In the genomic region with DNA sequence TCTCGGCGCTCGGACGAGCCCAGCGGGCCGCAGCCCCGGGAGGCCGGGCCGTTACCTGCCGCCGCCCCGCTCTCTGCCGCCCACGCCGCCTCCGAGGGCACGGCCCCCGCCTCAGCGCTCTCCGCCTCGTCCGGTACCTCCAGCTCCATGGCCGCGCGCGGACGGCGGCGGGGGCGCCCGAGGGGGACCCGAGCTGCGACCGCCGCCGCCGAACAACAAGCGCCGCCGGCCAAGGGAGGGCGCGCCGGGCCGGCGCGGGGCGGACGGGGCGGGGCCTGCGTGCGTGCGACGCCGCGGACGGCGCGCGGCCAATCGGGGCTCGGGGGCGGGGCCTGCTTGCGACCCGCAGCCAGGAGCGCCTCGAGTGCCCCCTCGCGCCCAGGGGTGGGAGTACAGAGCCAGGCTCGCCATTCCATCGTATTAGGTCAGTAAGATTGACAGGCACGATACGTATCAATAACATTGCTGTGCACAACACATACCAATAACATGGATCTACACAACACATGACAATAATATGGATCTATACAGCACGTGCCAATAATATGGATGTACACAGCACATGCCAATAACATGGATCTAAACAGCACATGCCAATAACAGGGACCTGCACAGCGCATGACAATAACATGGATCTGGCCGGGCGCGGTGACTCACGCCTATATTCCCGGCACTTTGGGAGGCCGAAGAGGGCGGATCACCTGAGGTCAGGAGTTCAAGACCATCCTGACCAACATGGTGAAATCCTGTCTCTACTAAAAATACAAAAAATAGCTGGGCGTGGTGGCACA, we compare ENCODE assay signal across 1 cellular context.
TF ChIP-seq lines count a peak whose summit lies in the region.

A gene with protein sequence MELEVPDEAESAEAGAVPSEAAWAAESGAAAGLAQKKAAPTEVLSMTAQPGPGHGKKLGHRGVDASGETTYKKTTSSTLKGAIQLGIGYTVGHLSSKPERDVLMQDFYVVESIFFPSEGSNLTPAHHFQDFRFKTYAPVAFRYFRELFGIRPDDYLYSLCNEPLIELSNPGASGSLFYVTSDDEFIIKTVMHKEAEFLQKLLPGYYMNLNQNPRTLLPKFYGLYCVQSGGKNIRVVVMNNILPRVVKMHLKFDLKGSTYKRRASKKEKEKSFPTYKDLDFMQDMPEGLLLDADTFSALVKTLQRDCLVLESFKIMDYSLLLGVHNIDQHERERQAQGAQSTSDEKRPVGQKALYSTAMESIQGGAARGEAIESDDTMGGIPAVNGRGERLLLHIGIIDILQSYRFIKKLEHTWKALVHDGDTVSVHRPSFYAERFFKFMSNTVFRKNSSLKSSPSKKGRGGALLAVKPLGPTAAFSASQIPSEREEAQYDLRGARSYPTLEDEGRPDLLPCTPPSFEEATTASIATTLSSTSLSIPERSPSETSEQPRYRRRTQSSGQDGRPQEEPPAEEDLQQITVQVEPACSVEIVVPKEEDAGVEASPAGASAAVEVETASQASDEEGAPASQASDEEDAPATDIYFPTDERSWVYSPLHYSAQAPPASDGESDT (minus strand): TSS at position 227 of the 791 bp plus-strand sequence. CDS start 78 bp downstream, at position 149.

TF ChIP-seq in K562, 482 proteins besides CTCF, POLR2A, EP300 and RAD21 (continued from another document and continues in another):
- TF ChIP-seq HDAC3 (IDR thresholded peaks at IDR 0.05; ENCODE audit: borderline replicate concordance, partially characterized antibody) = no peak
- no peak for TF ChIP-seq IRF2 (CRISPR knock-in tag; IDR thresholded peaks at IDR 0.05)
- TF ChIP-seq PHB (CRISPR knock-in tag; IDR thresholded peaks at IDR 0.05) = no peak
- no peak for TF ChIP-seq XRCC3 (IDR thresholded peaks at IDR 0.05)
- no peak for TF ChIP-seq CBFB (CRISPR knock-in tag; IDR thresholded peaks at IDR 0.05)
- no peak for TF ChIP-seq KAT7 (CRISPR knock-in tag; IDR thresholded peaks at IDR 0.05; ENCODE audit: borderline replicate concordance)
- no peak for TF ChIP-seq TCFL5 (CRISPR knock-in tag; conservative IDR thresholded peaks at IDR 0.05)
- no peak for TF ChIP-seq TRIM28 (IDR thresholded peaks at IDR 0.05)
- TF ChIP-seq PPARD (CRISPR knock-in tag; IDR thresholded peaks at IDR 0.05) = no peak
- TF ChIP-seq FOXM1 (IDR thresholded peaks at IDR 0.05; ENCODE audit: low read depth) = no peak
- TF ChIP-seq FOXM1 (CRISPR knock-in tag; IDR thresholded peaks at IDR 0.05; ENCODE audit: low read depth) = no peak
- no peak for TF ChIP-seq PCBP2 (IDR thresholded peaks at IDR 0.05; ENCODE audit: low read depth, low read length, poor library complexity, severe bottlenecking)
- TF ChIP-seq, protein P1, sequence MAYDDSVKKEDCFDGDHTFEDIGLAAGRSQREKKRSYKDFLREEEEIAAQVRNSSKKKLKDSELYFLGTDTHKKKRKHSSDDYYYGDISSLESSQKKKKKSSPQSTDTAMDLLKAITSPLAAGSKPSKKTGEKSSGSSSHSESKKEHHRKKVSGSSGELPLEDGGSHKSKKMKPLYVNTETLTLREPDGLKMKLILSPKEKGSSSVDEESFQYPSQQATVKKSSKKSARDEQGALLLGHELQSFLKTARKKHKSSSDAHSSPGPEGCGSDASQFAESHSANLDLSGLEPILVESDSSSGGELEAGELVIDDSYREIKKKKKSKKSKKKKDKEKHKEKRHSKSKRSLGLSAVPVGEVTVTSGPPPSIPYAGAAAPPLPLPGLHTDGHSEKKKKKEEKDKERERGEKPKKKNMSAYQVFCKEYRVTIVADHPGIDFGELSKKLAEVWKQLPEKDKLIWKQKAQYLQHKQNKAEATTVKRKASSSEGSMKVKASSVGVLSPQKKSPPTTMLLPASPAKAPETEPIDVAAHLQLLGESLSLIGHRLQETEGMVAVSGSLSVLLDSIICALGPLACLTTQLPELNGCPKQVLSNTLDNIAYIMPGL (CRISPR knock-in tag; IDR thresholded peaks at IDR 0.05) = no peak
- TF ChIP-seq MXI1 (IDR thresholded peaks at IDR 0.05; ENCODE audit: low read depth, low read length) = no peak
- TF ChIP-seq PYGO2 (tag; IDR thresholded peaks at IDR 0.05) = no peak
- TF ChIP-seq, protein P2, sequence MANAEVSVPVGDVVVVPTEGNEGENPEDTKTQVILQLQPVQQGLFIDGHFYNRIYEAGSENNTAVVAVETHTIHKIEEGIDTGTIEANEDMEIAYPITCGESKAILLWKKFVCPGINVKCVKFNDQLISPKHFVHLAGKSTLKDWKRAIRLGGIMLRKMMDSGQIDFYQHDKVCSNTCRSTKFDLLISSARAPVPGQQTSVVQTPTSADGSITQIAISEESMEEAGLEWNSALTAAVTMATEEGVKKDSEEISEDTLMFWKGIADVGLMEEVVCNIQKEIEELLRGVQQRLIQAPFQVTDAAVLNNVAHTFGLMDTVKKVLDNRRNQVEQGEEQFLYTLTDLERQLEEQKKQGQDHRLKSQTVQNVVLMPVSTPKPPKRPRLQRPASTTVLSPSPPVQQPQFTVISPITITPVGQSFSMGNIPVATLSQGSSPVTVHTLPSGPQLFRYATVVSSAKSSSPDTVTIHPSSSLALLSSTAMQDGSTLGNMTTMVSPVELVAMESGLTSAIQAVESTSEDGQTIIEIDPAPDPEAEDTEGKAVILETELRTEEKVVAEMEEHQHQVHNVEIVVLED (CRISPR knock-in tag; IDR thresholded peaks at IDR 0.05) = peak; percentile 84
- no peak for TF ChIP-seq ZNF780A (CRISPR knock-in tag; IDR thresholded peaks at IDR 0.05)
- no peak for TF ChIP-seq ETV5 (CRISPR knock-in tag; IDR thresholded peaks at IDR 0.05; ENCODE audit: low read depth)
- no peak for TF ChIP-seq DNMT1 (IDR thresholded peaks at IDR 0.05)
- no peak for TF ChIP-seq ZNF696 (CRISPR knock-in tag; conservative IDR thresholded peaks at IDR 0.05)
- no peak for TF ChIP-seq GABPA (tag; conservative IDR thresholded peaks at IDR 0.05; ENCODE audit: low read depth)
- no peak for TF ChIP-seq CC2D1A (IDR thresholded peaks at IDR 0.05)
- no peak for TF ChIP-seq ZNF184 (CRISPR knock-in tag; IDR thresholded peaks at IDR 0.05)
- TF ChIP-seq, protein P3, sequence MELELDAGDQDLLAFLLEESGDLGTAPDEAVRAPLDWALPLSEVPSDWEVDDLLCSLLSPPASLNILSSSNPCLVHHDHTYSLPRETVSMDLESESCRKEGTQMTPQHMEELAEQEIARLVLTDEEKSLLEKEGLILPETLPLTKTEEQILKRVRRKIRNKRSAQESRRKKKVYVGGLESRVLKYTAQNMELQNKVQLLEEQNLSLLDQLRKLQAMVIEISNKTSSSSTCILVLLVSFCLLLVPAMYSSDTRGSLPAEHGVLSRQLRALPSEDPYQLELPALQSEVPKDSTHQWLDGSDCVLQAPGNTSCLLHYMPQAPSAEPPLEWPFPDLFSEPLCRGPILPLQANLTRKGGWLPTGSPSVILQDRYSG (tag; conservative IDR thresholded peaks at IDR 0.05; ENCODE audit: low read depth) = no peak
- TF ChIP-seq, protein P4, sequence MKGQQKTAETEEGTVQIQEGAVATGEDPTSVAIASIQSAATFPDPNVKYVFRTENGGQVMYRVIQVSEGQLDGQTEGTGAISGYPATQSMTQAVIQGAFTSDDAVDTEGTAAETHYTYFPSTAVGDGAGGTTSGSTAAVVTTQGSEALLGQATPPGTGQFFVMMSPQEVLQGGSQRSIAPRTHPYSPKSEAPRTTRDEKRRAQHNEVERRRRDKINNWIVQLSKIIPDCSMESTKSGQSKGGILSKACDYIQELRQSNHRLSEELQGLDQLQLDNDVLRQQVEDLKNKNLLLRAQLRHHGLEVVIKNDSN (CRISPR knock-in tag; IDR thresholded peaks at IDR 0.05) = no peak
- no peak; the same call in 1 of the 2 replicates for TF ChIP-seq TARDBP (IDR thresholded peaks at IDR 0.05)
- TF ChIP-seq, protein P5, sequence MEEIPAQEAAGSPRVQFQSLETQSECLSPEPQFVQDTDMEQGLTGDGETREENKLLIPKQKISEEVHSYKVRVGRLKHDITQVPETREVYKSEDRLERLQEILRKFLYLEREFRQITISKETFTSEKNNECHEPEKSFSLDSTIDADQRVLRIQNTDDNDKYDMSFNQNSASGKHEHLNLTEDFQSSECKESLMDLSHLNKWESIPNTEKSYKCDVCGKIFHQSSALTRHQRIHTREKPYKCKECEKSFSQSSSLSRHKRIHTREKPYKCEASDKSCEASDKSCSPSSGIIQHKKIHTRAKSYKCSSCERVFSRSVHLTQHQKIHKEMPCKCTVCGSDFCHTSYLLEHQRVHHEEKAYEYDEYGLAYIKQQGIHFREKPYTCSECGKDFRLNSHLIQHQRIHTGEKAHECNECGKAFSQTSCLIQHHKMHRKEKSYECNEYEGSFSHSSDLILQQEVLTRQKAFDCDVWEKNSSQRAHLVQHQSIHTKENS (CRISPR knock-in tag; IDR thresholded peaks at IDR 0.05) = no peak
- TF ChIP-seq SIRT6 (IDR thresholded peaks at IDR 0.05; ENCODE audit: low read depth, low read length) = no peak
- TF ChIP-seq ZNF57 (CRISPR knock-in tag; IDR thresholded peaks at IDR 0.05) = no peak
- no peak for TF ChIP-seq STAT5A (IDR thresholded peaks at IDR 0.05; ENCODE audit: borderline replicate concordance, low read length)
- TF ChIP-seq, protein P6, sequence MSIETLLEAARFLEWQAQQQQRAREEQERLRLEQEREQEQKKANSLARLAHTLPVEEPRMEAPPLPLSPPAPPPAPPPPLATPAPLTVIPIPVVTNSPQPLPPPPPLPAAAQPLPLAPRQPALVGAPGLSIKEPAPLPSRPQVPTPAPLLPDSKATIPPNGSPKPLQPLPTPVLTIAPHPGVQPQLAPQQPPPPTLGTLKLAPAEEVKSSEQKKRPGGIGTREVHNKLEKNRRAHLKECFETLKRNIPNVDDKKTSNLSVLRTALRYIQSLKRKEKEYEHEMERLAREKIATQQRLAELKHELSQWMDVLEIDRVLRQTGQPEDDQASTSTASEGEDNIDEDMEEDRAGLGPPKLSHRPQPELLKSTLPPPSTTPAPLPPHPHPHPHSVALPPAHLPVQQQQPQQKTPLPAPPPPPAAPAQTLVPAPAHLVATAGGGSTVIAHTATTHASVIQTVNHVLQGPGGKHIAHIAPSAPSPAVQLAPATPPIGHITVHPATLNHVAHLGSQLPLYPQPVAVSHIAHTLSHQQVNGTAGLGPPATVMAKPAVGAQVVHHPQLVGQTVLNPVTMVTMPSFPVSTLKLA (conservative IDR thresholded peaks at IDR 0.05) = peak; percentile 59 to 72
- no peak for TF ChIP-seq ZNF436 (CRISPR knock-in tag; IDR thresholded peaks at IDR 0.05)
- peak; percentile 37; the same call in 1 of the 2 replicates for TF ChIP-seq ZFX (CRISPR knock-in tag; IDR thresholded peaks at IDR 0.05)
- TF ChIP-seq C11orf30 (IDR thresholded peaks at IDR 0.05; ENCODE audit: low read depth) = no peak
- peak; percentile 49; the same call in 1 of the 2 replicates for TF ChIP-seq ATF7 (IDR thresholded peaks at IDR 0.05)
- no peak for TF ChIP-seq NELFE (IDR thresholded peaks at IDR 0.05; ENCODE audit: insufficient read depth, insufficient read length)
- no peak for TF ChIP-seq EGR1 (conservative IDR thresholded peaks at IDR 0.05)
- TF ChIP-seq, protein P7, sequence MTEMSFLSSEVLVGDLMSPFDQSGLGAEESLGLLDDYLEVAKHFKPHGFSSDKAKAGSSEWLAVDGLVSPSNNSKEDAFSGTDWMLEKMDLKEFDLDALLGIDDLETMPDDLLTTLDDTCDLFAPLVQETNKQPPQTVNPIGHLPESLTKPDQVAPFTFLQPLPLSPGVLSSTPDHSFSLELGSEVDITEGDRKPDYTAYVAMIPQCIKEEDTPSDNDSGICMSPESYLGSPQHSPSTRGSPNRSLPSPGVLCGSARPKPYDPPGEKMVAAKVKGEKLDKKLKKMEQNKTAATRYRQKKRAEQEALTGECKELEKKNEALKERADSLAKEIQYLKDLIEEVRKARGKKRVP (CRISPR knock-in tag; IDR thresholded peaks at IDR 0.05) = no peak
- no peak for TF ChIP-seq POU5F1 (IDR thresholded peaks at IDR 0.05; ENCODE audit: borderline replicate concordance, low read depth, low read length, partially characterized antibody)
- TF ChIP-seq, protein P8, sequence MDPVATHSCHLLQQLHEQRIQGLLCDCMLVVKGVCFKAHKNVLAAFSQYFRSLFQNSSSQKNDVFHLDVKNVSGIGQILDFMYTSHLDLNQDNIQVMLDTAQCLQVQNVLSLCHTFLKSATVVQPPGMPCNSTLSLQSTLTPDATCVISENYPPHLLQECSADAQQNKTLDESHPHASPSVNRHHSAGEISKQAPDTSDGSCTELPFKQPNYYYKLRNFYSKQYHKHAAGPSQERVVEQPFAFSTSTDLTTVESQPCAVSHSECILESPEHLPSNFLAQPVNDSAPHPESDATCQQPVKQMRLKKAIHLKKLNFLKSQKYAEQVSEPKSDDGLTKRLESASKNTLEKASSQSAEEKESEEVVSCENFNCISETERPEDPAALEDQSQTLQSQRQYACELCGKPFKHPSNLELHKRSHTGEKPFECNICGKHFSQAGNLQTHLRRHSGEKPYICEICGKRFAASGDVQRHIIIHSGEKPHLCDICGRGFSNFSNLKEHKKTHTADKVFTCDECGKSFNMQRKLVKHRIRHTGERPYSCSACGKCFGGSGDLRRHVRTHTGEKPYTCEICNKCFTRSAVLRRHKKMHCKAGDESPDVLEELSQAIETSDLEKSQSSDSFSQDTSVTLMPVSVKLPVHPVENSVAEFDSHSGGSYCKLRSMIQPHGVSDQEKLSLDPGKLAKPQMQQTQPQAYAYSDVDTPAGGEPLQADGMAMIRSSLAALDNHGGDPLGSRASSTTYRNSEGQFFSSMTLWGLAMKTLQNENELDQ (CRISPR knock-in tag; IDR thresholded peaks at IDR 0.05; ENCODE audit: borderline replicate concordance) = no peak
- no peak for TF ChIP-seq ZNF24 (IDR thresholded peaks at IDR 0.05)
- no peak for TF ChIP-seq POLR2AphosphoS2 (IDR thresholded peaks at IDR 0.05; ENCODE audit: low read length)
- no peak for TF ChIP-seq NCOR1 (IDR thresholded peaks at IDR 0.05)
- no peak for TF ChIP-seq ZNF561 (CRISPR knock-in tag; conservative IDR thresholded peaks at IDR 0.05)
- no peak for TF ChIP-seq ZBTB17 (CRISPR knock-in tag; IDR thresholded peaks at IDR 0.05)
- no peak for TF ChIP-seq XRCC5 (IDR thresholded peaks at IDR 0.05; ENCODE audit: low read depth, low read length)
- TF ChIP-seq, protein P9, sequence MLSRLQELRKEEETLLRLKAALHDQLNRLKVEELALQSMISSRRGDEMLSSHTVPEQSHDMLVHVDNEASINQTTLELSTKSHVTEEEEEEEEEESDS (CRISPR knock-in tag; IDR thresholded peaks at IDR 0.05) = no peak
- no peak for TF ChIP-seq NR1H2 (CRISPR knock-in tag; IDR thresholded peaks at IDR 0.05)
- TF ChIP-seq MTF1 (CRISPR knock-in tag; IDR thresholded peaks at IDR 0.05; ENCODE audit: borderline replicate concordance) = no peak
- no peak for TF ChIP-seq TFAM (CRISPR knock-in tag; conservative IDR thresholded peaks at IDR 0.05)
- TF ChIP-seq, protein P10, sequence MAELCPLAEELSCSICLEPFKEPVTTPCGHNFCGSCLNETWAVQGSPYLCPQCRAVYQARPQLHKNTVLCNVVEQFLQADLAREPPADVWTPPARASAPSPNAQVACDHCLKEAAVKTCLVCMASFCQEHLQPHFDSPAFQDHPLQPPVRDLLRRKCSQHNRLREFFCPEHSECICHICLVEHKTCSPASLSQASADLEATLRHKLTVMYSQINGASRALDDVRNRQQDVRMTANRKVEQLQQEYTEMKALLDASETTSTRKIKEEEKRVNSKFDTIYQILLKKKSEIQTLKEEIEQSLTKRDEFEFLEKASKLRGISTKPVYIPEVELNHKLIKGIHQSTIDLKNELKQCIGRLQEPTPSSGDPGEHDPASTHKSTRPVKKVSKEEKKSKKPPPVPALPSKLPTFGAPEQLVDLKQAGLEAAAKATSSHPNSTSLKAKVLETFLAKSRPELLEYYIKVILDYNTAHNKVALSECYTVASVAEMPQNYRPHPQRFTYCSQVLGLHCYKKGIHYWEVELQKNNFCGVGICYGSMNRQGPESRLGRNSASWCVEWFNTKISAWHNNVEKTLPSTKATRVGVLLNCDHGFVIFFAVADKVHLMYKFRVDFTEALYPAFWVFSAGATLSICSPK (IDR thresholded peaks at IDR 0.05; ENCODE audit: borderline replicate concordance) = no peak
- TF ChIP-seq PHTF2 (CRISPR knock-in tag; IDR thresholded peaks at IDR 0.05) = no peak
- no peak for TF ChIP-seq SMAD3 (CRISPR knock-in tag; conservative IDR thresholded peaks at IDR 0.05)
- no peak; a peak in 1 of 4 replicates for TF ChIP-seq RCOR1 (IDR thresholded peaks at IDR 0.05; ENCODE audit: borderline replicate concordance in 1 of 2, low read depth in 2 of 2, low read length in 2 of 2)
